Comparison of ENCODE assay signal across 8 cellular contexts in genomic region chr12:92144631-92145480, GRCh38. TPM values are rescaled to one million over a fixed set of nuclear protein-coding genes. Genes with fewer than 3 reads are reported as not detected.
DNase-seq lines count a peak whose midpoint lies in the region; ATAC-seq and TF ChIP-seq lines count a peak whose summit lies in the region.

No MANE protein-coding gene starts in this region.

- POLR2A ChIA-PET in activated B cell treated with CpG ODN at 0.5 μM for 24 hours (lab: Charles Lee) = interaction anchor here (0.6 to 11.0 kb wide), 89 partner anchors 8 to 783 kb away, joined by 3 to 607 read pairs (median 6); partner anchors contain the start of gene PLEKHG7

- TF ChIP-seq CTCF in activated B cell treated with CpG ODN at 0.5 μM for 24 hours (IDR thresholded peaks at IDR 0.05) (no peak), cardiac fibroblast (IDR thresholded peaks at IDR 0.05; ENCODE audit: low read depth, low read length) (no peak)

- peaks cover 33% of the 10 kb centered on the region for H3K4me1 Mint-ChIP-seq in activated B cell treated with CpG ODN at 0.5 μM for 24 hours

- H3K9me3 Mint-ChIP-seq in activated B cell treated with CpG ODN at 0.5 μM for 24 hours = no peaks in the 10 kb centered on the region

- H3K27ac Mint-ChIP-seq in activated B cell treated with CpG ODN at 0.5 μM for 24 hours = peak overlapping the region; percentile 99

- ATAC-seq in activated B cell treated with CpG ODN at 0.5 μM for 24 hours (ENCODE audit: low read depth) (no peak), GM21717 (IDR thresholded peaks at IDR 0.05; ENCODE audit: unreplicated experiment) (no peak)

- peak overlapping the region; percentile 91 for H3K27ac ChIP-seq in layer of hippocampus (ENCODE audit: low read depth, low read length)

- peak; percentile 56 for TF ChIP-seq POLR2A in GM19193 (IDR thresholded peaks at IDR 0.05; ENCODE audit: extremely low read depth, insufficient read depth, insufficient read length)

- DNase-seq in AG08396 (ENCODE audit: low spot score) (peak; percentile 32), NCI-H128 (lab: John Stamatoyannopoulos, UW; ENCODE audit: unreplicated experiment) (peak; percentile 81), activated B cell treated with CpG ODN at 0.5 μM for 24 hours (no peak), cardiac fibroblast (ENCODE audit: low read depth in 2 of 2) (peak; percentile 49 to 71)
- DNase-seq in stimulated activated CD4-positive, alpha-beta T cell treated with anti-CD3 and anti-CD28 coated beads, Interleukin-1b, Interleukin-23, amount 100 ng/mL, for 24 hours (ENCODE audit: low read depth in 4 of 4, low spot score in 1 of 4) = peak in 3 of 4 experiments; percentile 25 to 35 (median 26)

- peak overlapping the region; percentile 94 to 98 for H3K4me3 ChIP-seq in cardiac fibroblast (replicated peaks in 1 of 2; ENCODE audit: low read depth in 2 of 2, low read length in 2 of 2)

- CTCF ChIA-PET in activated B cell treated with CpG ODN at 0.5 μM for 24 hours (lab: Charles Lee) = interaction anchor here (0.7 to 5.1 kb wide), 28 partner anchors 11 to 783 kb away, joined by 3 to 36 read pairs (median 4); no protein-coding TSS in a partner anchor

- peak overlapping the region; percentile 98 for H3K4me3 Mint-ChIP-seq in activated B cell treated with CpG ODN at 0.5 μM for 24 hours

- intact Hi-C loops in activated B cell treated with CpG ODN at 0.5 μM for 24 hours (cut with micrococcal nuclease) = loop anchor here (1.0 to 10.0 kb wide), 15 partner anchors 11 to 1300 kb away; partner anchors contain the start of gene UBE2N

- no peaks in the 10 kb centered on the region for H3K27me3 Mint-ChIP-seq in activated B cell treated with CpG ODN at 0.5 μM for 24 hours

- peaks cover 83% of the 10 kb centered on the region for H3K36me3 Mint-ChIP-seq in activated B cell treated with CpG ODN at 0.5 μM for 24 hours (ENCODE audit: low read depth)

- H3K27me3 ChIP-seq in layer of hippocampus (ENCODE audit: control insufficient read depth, insufficient read depth, low read length) = no peaks in the 10 kb centered on the region

RNA-seq across cellular contexts. Expression of gene BTG1, which starts 0.8 kb away (rescaled TPM):
- 423 and 429 TPM in 2 replicates for total RNA-seq in activated B cell treated with CpG ODN at 0.5 μM for 24 hours
